ENCODE assay signal across 8 cellular contexts in the genomic region with DNA sequence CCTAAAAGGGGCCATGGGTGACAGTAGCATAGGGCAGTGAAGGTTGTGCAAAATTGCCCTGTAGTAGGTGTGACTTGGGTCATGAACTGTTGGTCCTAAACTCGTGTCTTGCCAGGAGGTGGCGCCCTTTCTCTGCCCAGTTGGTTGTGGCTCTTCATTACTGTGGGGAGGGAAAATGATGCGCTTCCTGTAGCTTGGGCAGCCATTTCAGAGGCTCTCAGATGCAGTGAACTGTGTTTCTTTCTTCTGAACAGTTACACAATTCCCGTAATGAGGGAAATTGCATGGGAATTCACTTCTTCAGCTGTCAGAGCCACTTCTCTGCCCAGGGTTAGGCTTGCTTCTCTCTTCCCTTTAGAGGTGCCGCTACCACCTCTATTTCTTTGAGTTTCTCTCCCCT.
A peak's percentile ranks its signal among the peaks of the same experiment; 100 is the strongest.
DNase-seq lines count a peak whose midpoint lies in the region; ATAC-seq and TF ChIP-seq lines count a peak whose summit lies in the region.

No MANE protein-coding gene starts in this region.

- intact Hi-C loops in activated CD8-positive, alpha-beta T cell treated with anti-CD3 and anti-CD28 coated beads for 36 hours (cut with micrococcal nuclease): loop anchor here (10.0 kb wide), 1 partner anchor 543 kb away; no protein-coding TSS in a partner anchor
- intact Hi-C loops in heart right ventricle (cut with DNase I): loop anchor here in 9 of 10 donors (2.0 to 10.0 kb wide), 4 partner anchors 543 to 573 kb away; no protein-coding TSS in a partner anchor

- peak; percentile 81 for DNase-seq in DMS 273 (lab: John Stamatoyannopoulos, UW; ENCODE audit: unreplicated experiment)
- peak; percentile 85 for DNase-seq in NCI-H2171 treated with DMSO at 0.1 percent for 48 hours (lab: John Stamatoyannopoulos, UW)
- peak; percentile 83 for DNase-seq in activated CD8-positive, alpha-beta T cell treated with anti-CD3 and anti-CD28 coated beads for 36 hours
- peak; percentile 42 to 54 for DNase-seq in heart right ventricle
- DNase-seq in stimulated activated CD4-positive, alpha-beta T cell treated with anti-CD3 and anti-CD28 coated beads, Interleukin-12 subunit alpha, Interleukin-12 subunit beta, amount 100 ng/mL, for 4 hours: peak; percentile 25
- no peak for DNase-seq in effector CD4-positive, alpha-beta T cell

- peak; percentile 58 for TF ChIP-seq CTCF in activated CD8-positive, alpha-beta T cell treated with anti-CD3 and anti-CD28 coated beads for 36 hours (IDR thresholded peaks at IDR 0.05)
- TF ChIP-seq CTCF in heart right ventricle (IDR thresholded peaks at IDR 0.05): peak in 8 of 9 donors; percentile 43 to 61 (median 58)

- no peak overlapping the region for H3K27ac ChIP-seq in heart right ventricle

- H3K9me3 ChIP-seq in heart right ventricle: no peaks in the 10 kb centered on the region

- no peaks in the 10 kb centered on the region for H3K4me1 ChIP-seq in heart right ventricle

- WGBS in heart right ventricle, 2 donors: 44% methylated on average over 5 of the region's 5 CpGs

- H3K9me3 Mint-ChIP-seq in activated CD8-positive, alpha-beta T cell treated with anti-CD3 and anti-CD28 coated beads for 36 hours: no peaks in the 10 kb centered on the region

- H3K27ac Mint-ChIP-seq in activated CD8-positive, alpha-beta T cell treated with anti-CD3 and anti-CD28 coated beads for 36 hours: no peak overlapping the region

- H3K36me3 Mint-ChIP-seq in activated CD8-positive, alpha-beta T cell treated with anti-CD3 and anti-CD28 coated beads for 36 hours (ENCODE audit: low read depth): no peaks in the 10 kb centered on the region

- no peak overlapping the region for H3K4me3 Mint-ChIP-seq in activated CD8-positive, alpha-beta T cell treated with anti-CD3 and anti-CD28 coated beads for 36 hours

- no peaks in the 10 kb centered on the region for H3K4me1 Mint-ChIP-seq in activated CD8-positive, alpha-beta T cell treated with anti-CD3 and anti-CD28 coated beads for 36 hours (ENCODE audit: low read depth)

- ATAC-seq in GM19023 (IDR thresholded peaks at IDR 0.05; ENCODE audit: unreplicated experiment) (peak; percentile 91), HG03196 (IDR thresholded peaks at IDR 0.05; ENCODE audit: unreplicated experiment) (peak; percentile 73), heart right ventricle (peak in 2 of 8 donors; percentile 49 to 67)
- ATAC-seq in activated CD8-positive, alpha-beta T cell treated with anti-CD3 and anti-CD28 coated beads for 36 hours: peak; percentile 74

- CTCF ChIA-PET in activated CD8-positive, alpha-beta T cell treated with anti-CD3 and anti-CD28 coated beads for 36 hours (lab: Charles Lee): interaction anchor here (0.7 to 3.9 kb wide), 9 partner anchors 9 to 575 kb away, joined by 3 to 38 read pairs (median 4); no protein-coding TSS in a partner anchor

- POLR2A ChIA-PET in activated CD8-positive, alpha-beta T cell treated with anti-CD3 and anti-CD28 coated beads for 36 hours (lab: Charles Lee): no interaction called here

- no peak overlapping the region for H3K4me3 ChIP-seq in heart right ventricle

- peaks cover 0 to 9% (median 0%) of the 10 kb centered on the region in 7 donors for H3K27me3 ChIP-seq in heart right ventricle

- peaks cover 3% of the 10 kb centered on the region for H3K27me3 Mint-ChIP-seq in activated CD8-positive, alpha-beta T cell treated with anti-CD3 and anti-CD28 coated beads for 36 hours

- no peaks in the 10 kb centered on the region for H3K36me3 ChIP-seq in heart right ventricle
